ENCODE assay signal across 10 cellular contexts in genomic region chr7:130292682-130293257, GRCh38. TPM values are rescaled to one million over a fixed set of nuclear protein-coding genes. Genes with fewer than 3 reads are reported as not detected.
DNase-seq lines count a peak whose midpoint lies in the region; ATAC-seq and TF ChIP-seq lines count a peak whose summit lies in the region.
"Had no signal": no experiment of that assay in that cellular context is flagged by ENCODE, and none has a peak within 500 bp of the region (broad histone marks: within the 10 kb centered on the region; RNA-seq: fewer than 3 reads in every experiment).

A gene with protein sequence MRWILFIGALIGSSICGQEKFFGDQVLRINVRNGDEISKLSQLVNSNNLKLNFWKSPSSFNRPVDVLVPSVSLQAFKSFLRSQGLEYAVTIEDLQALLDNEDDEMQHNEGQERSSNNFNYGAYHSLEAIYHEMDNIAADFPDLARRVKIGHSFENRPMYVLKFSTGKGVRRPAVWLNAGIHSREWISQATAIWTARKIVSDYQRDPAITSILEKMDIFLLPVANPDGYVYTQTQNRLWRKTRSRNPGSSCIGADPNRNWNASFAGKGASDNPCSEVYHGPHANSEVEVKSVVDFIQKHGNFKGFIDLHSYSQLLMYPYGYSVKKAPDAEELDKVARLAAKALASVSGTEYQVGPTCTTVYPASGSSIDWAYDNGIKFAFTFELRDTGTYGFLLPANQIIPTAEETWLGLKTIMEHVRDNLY (plus strand): TSS chr7:130293161. CDS start chr7:130293181, 20 bp downstream.

- peak; percentile 92 for ATAC-seq in omental fat pad (ENCODE audit: low FRiP score)
- ATAC-seq in GM19397 (IDR thresholded peaks at IDR 0.05; ENCODE audit: unreplicated experiment), result no peak

- peak within 1 kb of the TSS; percentile 15 for H3K4me3 ChIP-seq in choroid plexus epithelial cell (ENCODE audit: low read depth, low read length)
- H3K4me3 ChIP-seq: cardiac muscle cell had no signal

- peak; percentile 98 for DNase-seq in EL
- peak; percentile 44 to 69 for DNase-seq in NCI-H187 (lab: John Stamatoyannopoulos, UW)
- DNase-seq in choroid plexus epithelial cell (ENCODE audit: low read depth), result peak; percentile 95
- DNase-seq in omental fat pad (ENCODE audit: low spot score), result no peak
- DNase-seq in cerebellum (ENCODE audit: low spot score), result no peak
- no peak for DNase-seq in activated T-cell treated with anti-CD3 and anti-CD28 coated beads, Interleukin-2, amount 50 U/mL, for 48 hours
- DNase-seq in DMS153 (lab: John Stamatoyannopoulos, UW), result no peak
- DNase-seq: stimulated activated CD8-positive, alpha-beta memory T cell treated with anti-CD3 and anti-CD28 coated beads, Interleukin-4, amount 100 ng/mL, for 48 hours had no signal

- TF ChIP-seq CTCF in choroid plexus epithelial cell (conservative IDR thresholded peaks at IDR 0.05; ENCODE audit: low read depth, low read length), result no peak
- TF ChIP-seq CTCF in omental fat pad (IDR thresholded peaks at IDR 0.05), result no peak

RNA-seq across cellular contexts. Expression of the gene that starts here (rescaled TPM):
- total RNA-seq in omental fat pad (1 to 10 TPM in 3 of 4 donors, not detected in 1; 3.0 to 9.7 (median 4.1) TPM), cerebellum (1.00 TPM)
- total RNA-seq: cardiac muscle cell had no signal

Comparison
In these comparisons a context has a peak if more than half of its experiments do, and no peak if none do; other contexts are left out.
1. DNase-seq: peak in EL (single experiment), NCI-H187 (2 of 2) and choroid plexus epithelial cell (single experiment); none in omental fat pad (single experiment), cerebellum (single experiment), activated T-cell treated with anti-CD3 and anti-CD28 coated beads, Interleukin-2, amount 50 U/mL, for 48 hours (0 of 2) and DMS153 (single experiment).